Comparison of ENCODE assay signal across 8 cellular contexts in genomic region chr7:25602730-25603426, GRCh38.
DNase-seq lines count a peak whose midpoint lies in the region; ATAC-seq and TF ChIP-seq lines count a peak whose summit lies in the region.
"Not testable (repeated sequence)": the region's sequence is repeated elsewhere in the genome, so short reads cannot be mapped to it uniquely, and the experiment has no call there.

No MANE protein-coding gene starts in this region.

- not testable (repeated sequence) for H3K79me2 ChIP-seq in SU-DHL-6 (ENCODE audit: insufficient read depth, low read length); hepatocyte

- peak overlapping the region; percentile 81 for H3K27ac ChIP-seq in C4-2B
- not testable (repeated sequence) for H3K27ac ChIP-seq in HUES6 (ENCODE audit: low read depth, low read length); SU-DHL-6 (ENCODE audit: low read depth, low read length)
- H3K27ac ChIP-seq in dorsolateral prefrontal cortex, result peak overlapping the region in 1 of 59 donors; percentile 18
- H3K27ac ChIP-seq in hepatocyte, result peak overlapping the region; percentile 42
- peak overlapping the region in 4 of 8 donors; percentile 38 to 63 (median 52) for H3K27ac ChIP-seq in spleen

- H3F3A ChIP-seq in SU-DHL-6 (ENCODE audit: insufficient read depth), result not testable (repeated sequence)

- peak overlapping the region; percentile 40 for H3K4me2 ChIP-seq in SU-DHL-6 (ENCODE audit: low read depth, low read length, poor library complexity, severe bottlenecking)
- peak overlapping the region; percentile 61 for H3K4me2 ChIP-seq in hepatocyte

- peak; percentile 17 for DNase-seq in activated naive CD4-positive, alpha-beta T cell treated with anti-CD3 and anti-CD28 coated beads for 36 hours
- not testable (repeated sequence) for DNase-seq in dorsolateral prefrontal cortex; hepatocyte (ENCODE audit: low spot score); spleen
- peak in 2 of 10 donors; percentile 37 to 51 for DNase-seq in naive thymus-derived CD8-positive, alpha-beta T cell

- CTCF ChIA-PET in activated naive CD4-positive, alpha-beta T cell treated with anti-CD3 and anti-CD28 coated beads for 36 hours (lab: Charles Lee), result interaction anchor here (0.7 kb wide), 2 partner anchors 10 to 84 kb away, joined by 3 to 4 read pairs; no protein-coding TSS in a partner anchor

- not testable (repeated sequence) for H3K4me1 ChIP-seq in HUES6 (ENCODE audit: control insufficient read depth, insufficient read depth, low read length); hepatocyte (ENCODE audit: insufficient read depth)
- H3K4me1 ChIP-seq in spleen, result peaks cover 0 to 14% (median 2%) of the 10 kb centered on the region in 6 donors

- H3K4me3 ChIP-seq in HUES6 (ENCODE audit: low read depth, low read length) (peak overlapping the region; percentile 55), dorsolateral prefrontal cortex (peak overlapping the region in 40 of 59 donors; percentile 4 to 56 (median 39)), spleen (peak overlapping the region in 5 of 8 donors; percentile 17 to 63 (median 29))
- H3K4me3 ChIP-seq in SU-DHL-6 (ENCODE audit: insufficient read depth, low read length, poor library complexity, severe bottlenecking); hepatocyte: not testable (repeated sequence)

- intact Hi-C loops in activated naive CD4-positive, alpha-beta T cell treated with anti-CD3 and anti-CD28 coated beads for 36 hours (cut with micrococcal nuclease), result loop anchor here (5.0 kb wide), 1 partner anchor 249 kb away; no protein-coding TSS in a partner anchor
- intact Hi-C loops in dorsolateral prefrontal cortex (cut with DNase I); spleen (cut with DNase I; ENCODE audit: low total_unique reads): not testable (repeated sequence)

- H3K27ac Mint-ChIP-seq in activated naive CD4-positive, alpha-beta T cell treated with anti-CD3 and anti-CD28 coated beads for 36 hours, result not testable (repeated sequence)
- peak overlapping the region in 7 of 10 donors; percentile 47 to 74 (median 68) for H3K27ac Mint-ChIP-seq in naive thymus-derived CD8-positive, alpha-beta T cell

- WGBS in hepatocyte (ENCODE audit: low lambda C conversion rate, missing lambda C conversion rate), result 29% methylated on average over 26 of the region's 30 CpGs
- WGBS in spleen, 5 donors, result 5 to 14% (median 11%) methylated on average over 14 to 28 of the region's 30 CpGs

- not testable (repeated sequence) for H3K9me2 ChIP-seq in SU-DHL-6 (replicated peaks; ENCODE audit: insufficient read depth, low read length); hepatocyte (replicated peaks; ENCODE audit: insufficient read depth)

- not testable (repeated sequence) for H3K36me3 ChIP-seq in HUES6 (ENCODE audit: control insufficient read depth, insufficient read depth, low read length); SU-DHL-6 (ENCODE audit: low read length); hepatocyte (replicated peaks; ENCODE audit: insufficient read depth, low read depth); spleen

- TF ChIP-seq POLR2A in spleen (IDR thresholded peaks at IDR 0.05), result not testable (repeated sequence)

- H3K9me3 ChIP-seq in HUES6 (ENCODE audit: control insufficient read depth, insufficient read depth, low read depth, low read length); SU-DHL-6 (ENCODE audit: insufficient read depth, low read length); hepatocyte (ENCODE audit: low read depth); spleen: not testable (repeated sequence)

- not testable (repeated sequence) for ATAC-seq in naive thymus-derived CD8-positive, alpha-beta T cell

- not testable (repeated sequence) for H4K20me1 ChIP-seq in SU-DHL-6 (ENCODE audit: low read depth, low read length); hepatocyte (ENCODE audit: insufficient read depth, poor library complexity, severe bottlenecking)

- not testable (repeated sequence) for H3K9me3 Mint-ChIP-seq in activated naive CD4-positive, alpha-beta T cell treated with anti-CD3 and anti-CD28 coated beads for 36 hours; naive thymus-derived CD8-positive, alpha-beta T cell

- not testable (repeated sequence) for H3K4me1 Mint-ChIP-seq in activated naive CD4-positive, alpha-beta T cell treated with anti-CD3 and anti-CD28 coated beads for 36 hours (ENCODE audit: low read depth); naive thymus-derived CD8-positive, alpha-beta T cell

- POLR2A ChIA-PET in naive thymus-derived CD8-positive, alpha-beta T cell (lab: Charles Lee), result not testable (repeated sequence)

- peak overlapping the region; percentile 41 for H3K9ac ChIP-seq in HUES6 (ENCODE audit: low read length)
- H3K9ac ChIP-seq in SU-DHL-6 (ENCODE audit: low read length), result not testable (repeated sequence)

- H3K4me3 Mint-ChIP-seq in activated naive CD4-positive, alpha-beta T cell treated with anti-CD3 and anti-CD28 coated beads for 36 hours, result peak overlapping the region; percentile 66
- H3K4me3 Mint-ChIP-seq in naive thymus-derived CD8-positive, alpha-beta T cell, result peak overlapping the region; percentile 71 to 87 (median 76)

- TF ChIP-seq CTCF in C4-2B (conservative IDR thresholded peaks at IDR 0.05), result peak; percentile 13
- not testable (repeated sequence) for TF ChIP-seq CTCF in SU-DHL-6 (IDR thresholded peaks at IDR 0.05; ENCODE audit: insufficient read depth, low read length, poor library complexity, severe bottlenecking); dorsolateral prefrontal cortex (IDR thresholded peaks at IDR 0.05 in 54 of 56, conservative IDR thresholded peaks at IDR 0.05 in 2 of 56; ENCODE audit: low read depth in 1 of 56, partially characterized antibody in 56 of 56); hepatocyte (IDR thresholded peaks at IDR 0.05; ENCODE audit: poor library complexity); spleen (IDR thresholded peaks at IDR 0.05 in 8 of 11, conservative IDR thresholded peaks at IDR 0.05 in 3 of 11)

- H3K27me3 ChIP-seq in HUES6 (ENCODE audit: control insufficient read depth, insufficient read depth, low read length); SU-DHL-6 (ENCODE audit: low read length); hepatocyte; spleen (replicated peaks in 1 of 7): not testable (repeated sequence)
- peaks cover 0 to 25% (median 3%) of the 10 kb centered on the region in 45 donors for H3K27me3 ChIP-seq in dorsolateral prefrontal cortex

- H3K27me3 Mint-ChIP-seq in activated naive CD4-positive, alpha-beta T cell treated with anti-CD3 and anti-CD28 coated beads for 36 hours (ENCODE audit: low read depth); naive thymus-derived CD8-positive, alpha-beta T cell: not testable (repeated sequence)

- H2AFZ ChIP-seq in SU-DHL-6 (ENCODE audit: low read depth, low read length, severe bottlenecking); hepatocyte: not testable (repeated sequence)

- H3K36me3 Mint-ChIP-seq in activated naive CD4-positive, alpha-beta T cell treated with anti-CD3 and anti-CD28 coated beads for 36 hours (ENCODE audit: low read depth); naive thymus-derived CD8-positive, alpha-beta T cell: not testable (repeated sequence)
